Comparison of ENCODE assay signal across 8 cellular contexts in genomic region chr19:508204-509150, GRCh38. TPM values are rescaled to one million over a fixed set of nuclear protein-coding genes. Genes with fewer than 3 reads are reported as not detected.
A peak's percentile ranks its signal among the peaks of the same experiment; 100 is the strongest.
DNase-seq lines count a peak whose midpoint lies in the region; ATAC-seq, FAIRE-seq and TF ChIP-seq lines count a peak whose summit lies in the region.

No MANE protein-coding gene starts in this region.

- no peaks in the 10 kb centered on the region for H3K36me3 ChIP-seq in CD8-positive, alpha-beta T cell (ENCODE audit: insufficient read depth, low read length)
- no peaks in the 10 kb centered on the region for H3K36me3 ChIP-seq in OCI-LY3 (replicated peaks; ENCODE audit: low read depth, low read length)
- no peaks in the 10 kb centered on the region for H3K36me3 ChIP-seq in endothelial cell of umbilical vein (ENCODE audit: control insufficient read depth in 2 of 2, extremely low read depth in 1 of 2, insufficient read depth in 2 of 2, low read length in 2 of 2)
- no peaks in the 10 kb centered on the region for H3K36me3 ChIP-seq in ovary

- H3K9me3 Mint-ChIP-seq in CD8-positive, alpha-beta T cell = no peaks in the 10 kb centered on the region

- H3K9ac ChIP-seq in OCI-LY3 (ENCODE audit: low read length) (peak overlapping the region; percentile 88), endothelial cell of umbilical vein (replicated peaks; ENCODE audit: extremely low read depth, insufficient read depth, low read length) (peak overlapping the region; percentile 78)

- dilution Hi-C loops in endothelial cell of umbilical vein (cut with MboI; ENCODE audit: extremely low pct_ligation_motif_present, low sequenced_read_pairs) = no loop called here

- H3K27me3 ChIP-seq in CD8-positive, alpha-beta T cell (ENCODE audit: insufficient read depth, low read length) = no peaks in the 10 kb centered on the region
- H3K27me3 ChIP-seq in OCI-LY3 (ENCODE audit: low read depth, low read length) = no peaks in the 10 kb centered on the region
- H3K27me3 ChIP-seq in endothelial cell of umbilical vein (ENCODE audit: control insufficient read depth in 2 of 2, insufficient read depth in 2 of 2, low read length in 2 of 2) = no peaks in the 10 kb centered on the region
- H3K27me3 ChIP-seq in ovary = no peaks in the 10 kb centered on the region

- TSS peak; percentile 9 for BruUV-seq in endothelial cell of umbilical vein (replicated peaks; lab: Mats Ljungman, UMichigan)

- no peak for TF ChIP-seq CTCF in CD8-positive, alpha-beta T cell (IDR thresholded peaks at IDR 0.05)
- TF ChIP-seq CTCF in OCI-LY3 (IDR thresholded peaks at IDR 0.05; ENCODE audit: low read depth, low read length) = no peak
- TF ChIP-seq CTCF in endothelial cell of umbilical vein (IDR thresholded peaks at IDR 0.05; ENCODE audit: extremely low read depth in 1 of 2, insufficient read depth in 1 of 2, low read depth in 1 of 2, low read length in 2 of 2) = no peak
- no peak for TF ChIP-seq CTCF in ovary (IDR thresholded peaks at IDR 0.05)

- H3K4me3 Mint-ChIP-seq in CD8-positive, alpha-beta T cell = peak overlapping the region; percentile 96

- intact Hi-C loops in CD8-positive, alpha-beta T cell (cut with DNase I, micrococcal nuclease) = no loop called here
- intact Hi-C loops in endothelial cell of umbilical vein (cut with micrococcal nuclease) = loop anchor here (10.0 kb wide), 1 partner anchor 214 kb away; the partner anchor contains the start of gene PLPP2
- intact Hi-C loops in ovary (cut with DNase I) = no loop called here

- peaks cover 11% of the 10 kb centered on the region for H3K36me3 Mint-ChIP-seq in CD8-positive, alpha-beta T cell

- H3K27me3 Mint-ChIP-seq in CD8-positive, alpha-beta T cell (ENCODE audit: low read depth) = no peaks in the 10 kb centered on the region

- no peak overlapping the region for H2AFZ ChIP-seq in OCI-LY3 (ENCODE audit: low read depth, low read length)
- peak overlapping the region; percentile 19 for H2AFZ ChIP-seq in endothelial cell of umbilical vein (ENCODE audit: low read depth, low read length)

- DNase-seq in CD8-positive, alpha-beta T cell = peak in 1 of 7 experiments; percentile 18
- no peak for DNase-seq in endothelial cell of umbilical vein (ENCODE audit: low read depth, low spot score)
- peak in 2 of 5 donors; percentile 50 to 57 for DNase-seq in ovary
- no peak for DNase-seq in T-helper 9 cell
- DNase-seq in SK-N-DZ (ENCODE audit: low spot score) = no peak
- no peak for DNase-seq in EL
- DNase-seq in globus pallidus (ENCODE audit: low spot score) = no peak

- no peak for TF ChIP-seq EP300 in ovary (IDR thresholded peaks at IDR 0.05)

- H3K4me1 ChIP-seq in CD8-positive, alpha-beta T cell (ENCODE audit: insufficient read depth, low read length) = peaks cover 59% of the 10 kb centered on the region
- H3K4me1 ChIP-seq in OCI-LY3 (ENCODE audit: low read length) = peaks cover 22% of the 10 kb centered on the region
- H3K4me1 ChIP-seq in endothelial cell of umbilical vein (ENCODE audit: control insufficient read depth, extremely low read depth, insufficient read depth, low read length) = peaks cover 18% of the 10 kb centered on the region
- H3K4me1 ChIP-seq in ovary (ENCODE audit: insufficient read depth) = peaks cover 6% of the 10 kb centered on the region

- H3K9me3 ChIP-seq in CD8-positive, alpha-beta T cell (ENCODE audit: low read length) = no peaks in the 10 kb centered on the region
- H3K9me3 ChIP-seq in OCI-LY3 (ENCODE audit: insufficient read depth, low read length) (no peaks in the 10 kb centered on the region), endothelial cell of umbilical vein (replicated peaks; ENCODE audit: control insufficient read depth, insufficient read depth, low read length) (no peaks in the 10 kb centered on the region), ovary (no peaks in the 10 kb centered on the region)

- 54 to 59% (median 56%) methylated on average over 32 of the region's 32 CpGs for WGBS in ovary, 3 donors

- H3K4me1 Mint-ChIP-seq in CD8-positive, alpha-beta T cell (ENCODE audit: low read depth) = peaks cover 48% of the 10 kb centered on the region

- no peaks in the 10 kb centered on the region for H4K20me1 ChIP-seq in OCI-LY3 (ENCODE audit: insufficient read depth, low read length)
- H4K20me1 ChIP-seq in endothelial cell of umbilical vein (replicated peaks; ENCODE audit: control insufficient read depth, extremely low read depth, insufficient read depth, low read length) = no peaks in the 10 kb centered on the region

- peak overlapping the region; percentile 88 for H3K27ac Mint-ChIP-seq in CD8-positive, alpha-beta T cell

- H3K4me2 ChIP-seq in OCI-LY3 (ENCODE audit: low read length) (peak overlapping the region; percentile 93), endothelial cell of umbilical vein (ENCODE audit: insufficient read depth, low read length) (peak overlapping the region; percentile 73)

- H3K9me1 ChIP-seq in endothelial cell of umbilical vein (replicated peaks; ENCODE audit: control insufficient read depth, extremely low read depth, insufficient read depth, low read length) = no peaks in the 10 kb centered on the region

- POLR2A ChIA-PET in CD8-positive, alpha-beta T cell (lab: Charles Lee) = no interaction called here
- POLR2A ChIA-PET in endothelial cell of umbilical vein (lab: Charles Lee) = interaction anchor here (0.6 kb wide), 2 partner anchors 24 to 161 kb away, joined by 3 to 9 read pairs; no protein-coding TSS in a partner anchor

- no peak for TF ChIP-seq POLR2A in endothelial cell of umbilical vein (IDR thresholded peaks at IDR 0.05; ENCODE audit: low read depth, low read length)
- no peak for TF ChIP-seq POLR2A in ovary (IDR thresholded peaks at IDR 0.05)

- no peak overlapping the region for H3K27ac ChIP-seq in CD8-positive, alpha-beta T cell (ENCODE audit: low read depth, low read length)
- H3K27ac ChIP-seq in OCI-LY3 (ENCODE audit: low read length) (no peak overlapping the region), endothelial cell of umbilical vein (ENCODE audit: insufficient read depth, low read depth, low read length) (no peak overlapping the region), ovary (no peak overlapping the region)

- no peak for FAIRE-seq in endothelial cell of umbilical vein (lab: Jason Lieb, UNC)

- no peak for ATAC-seq in CD8-positive, alpha-beta T cell

- CTCF ChIA-PET in CD8-positive, alpha-beta T cell (lab: Charles Lee) = interaction anchor here (3.2 kb wide), 1 partner anchor 24 kb away, joined by 38 read pairs; the partner anchor contains the start of gene CDC34
- CTCF ChIA-PET in endothelial cell of umbilical vein (lab: Charles Lee) = no interaction called here

- H3K4me3 ChIP-seq in CD8-positive, alpha-beta T cell (ENCODE audit: low read depth, low read length) = peak overlapping the region; percentile 69
- H3K4me3 ChIP-seq in OCI-LY3 (ENCODE audit: low read length) (peak overlapping the region; percentile 82), endothelial cell of umbilical vein (replicated peaks in 1 of 3; ENCODE audit: insufficient read depth in 1 of 3, low read depth in 1 of 3, low read length in 3 of 3) (peak overlapping the region; percentile 52 to 91 (median 65)), ovary (peak overlapping the region; percentile 94)

- H3K79me2 ChIP-seq in OCI-LY3 (ENCODE audit: low read length) (peaks cover 12% of the 10 kb centered on the region), endothelial cell of umbilical vein (ENCODE audit: control insufficient read depth, insufficient read depth, low read length) (peaks cover 8% of the 10 kb centered on the region)

RNA-seq across cellular contexts. Expression of gene TPGS1, which starts 1.2 kb away (rescaled TPM):
- 10 to 100 TPM; 17.3 to 19.5 TPM for total RNA-seq in CD8-positive, alpha-beta T cell
- 24.0 and 24.7 TPM in 2 replicates for total RNA-seq in endothelial cell of umbilical vein
- polyA plus RNA-seq in endothelial cell of umbilical vein = 20.9 and 24.2 TPM in 2 replicates
- polyA plus RNA-seq in endothelial cell of umbilical vein (2011; cell fraction: cytosol; rRNA removed) = 2.5 and 8.3 TPM in 2 replicates
- polyA plus RNA-seq in endothelial cell of umbilical vein (2011; cell fraction: nucleus; rRNA removed) = 3.7 and 4.1 TPM in 2 replicates
- 3.2 and 7.4 TPM in 2 replicates for polyA plus RNA-seq in endothelial cell of umbilical vein (2012)
- polyA minus RNA-seq in endothelial cell of umbilical vein = 2.7 and 3.2 TPM in 2 replicates
- polyA minus RNA-seq in endothelial cell of umbilical vein (2011; cell fraction: cytosol; rRNA and poly(A)+ RNA removed) = 10.3 TPM
- polyA minus RNA-seq in endothelial cell of umbilical vein (2011; cell fraction: nucleus; rRNA and poly(A)+ RNA removed) = 2.0 and 4.9 TPM in 2 replicates
- total RNA-seq in ovary = 10 to 100 TPM; 18.6 to 93.3 (median 27.4) TPM
- polyA plus RNA-seq in ovary = 10 to 100 TPM in 1 of 2 donors, under 1 TPM in 1; 0.12 to 24.7 TPM
- polyA plus RNA-seq in SK-N-DZ (2014; cell fraction: cytosol; rRNA removed) = 33.8 and 44.2 TPM in 2 replicates
- polyA plus RNA-seq in SK-N-DZ (2014; cell fraction: nucleus; rRNA removed) = 31.9 and 56.0 TPM in 2 replicates

RNA-seq across cellular contexts. Expression of gene MADCAM1, which starts 12.2 kb away (rescaled TPM):
- under 1 TPM in 1 of 2 experiments, not detected in 1; 0.19 TPM for total RNA-seq in CD8-positive, alpha-beta T cell
- total RNA-seq in endothelial cell of umbilical vein (0.31 and 0.44 TPM in 2 replicates), ovary (under 1 TPM in 6 of 7 donors, not detected in 1; 0.11 to 0.90 (median 0.41) TPM)
- polyA plus RNA-seq in endothelial cell of umbilical vein (0.06 and 0.07 TPM in 2 replicates), ovary (under 1 TPM in 1 of 2 donors, not detected in 1; 0.42 TPM)
- 0.03 and 0.04 TPM in 2 replicates for polyA plus RNA-seq in endothelial cell of umbilical vein (2011; cell fraction: cytosol; rRNA removed)
- polyA plus RNA-seq in endothelial cell of umbilical vein (2011; cell fraction: nucleus; rRNA removed) = 0.13 and 0.15 TPM in 2 replicates
- polyA plus RNA-seq in endothelial cell of umbilical vein (2012) = 0.11 TPM in 1 of 2 replicates, not detected in the other
- not detected in 2 replicates for polyA minus RNA-seq in endothelial cell of umbilical vein
- polyA minus RNA-seq in endothelial cell of umbilical vein (2011; cell fraction: cytosol; rRNA and poly(A)+ RNA removed) = not detected
- polyA minus RNA-seq in endothelial cell of umbilical vein (2011; cell fraction: nucleus; rRNA and poly(A)+ RNA removed) = not detected in 2 replicates
- polyA plus RNA-seq in SK-N-DZ (2014; cell fraction: cytosol; rRNA removed) = 0.15 and 0.20 TPM in 2 replicates
- polyA plus RNA-seq in SK-N-DZ (2014; cell fraction: nucleus; rRNA removed) = 0.21 and 1.7 TPM in 2 replicates

RNA-seq across cellular contexts. Expression of gene CDC34, which starts 23.1 kb away (rescaled TPM):
- 10 to 100 TPM; 37.1 to 45.8 TPM for total RNA-seq in CD8-positive, alpha-beta T cell
- total RNA-seq in endothelial cell of umbilical vein = 92.9 and 93.2 TPM in 2 replicates
- 90.4 and 101 TPM in 2 replicates for polyA plus RNA-seq in endothelial cell of umbilical vein
- polyA plus RNA-seq in endothelial cell of umbilical vein (2011; cell fraction: cytosol; rRNA removed) = 56.6 and 83.2 TPM in 2 replicates
- polyA plus RNA-seq in endothelial cell of umbilical vein (2011; cell fraction: nucleus; rRNA removed) = 47.0 and 48.3 TPM in 2 replicates
- polyA plus RNA-seq in endothelial cell of umbilical vein (2012) = 52.7 and 77.2 TPM in 2 replicates
- 36.6 and 42.9 TPM in 2 replicates for polyA minus RNA-seq in endothelial cell of umbilical vein
- 46.1 TPM for polyA minus RNA-seq in endothelial cell of umbilical vein (2011; cell fraction: cytosol; rRNA and poly(A)+ RNA removed)
- polyA minus RNA-seq in endothelial cell of umbilical vein (2011; cell fraction: nucleus; rRNA and poly(A)+ RNA removed) = 12.1 and 26.2 TPM in 2 replicates
- 10 to 100 TPM; 45.6 to 78.9 (median 56.1) TPM for total RNA-seq in ovary
- polyA plus RNA-seq in ovary = 10 to 100 TPM; 13.2 to 59.7 TPM
- polyA plus RNA-seq in SK-N-DZ (2014; cell fraction: cytosol; rRNA removed) = 139 and 213 TPM in 2 replicates
- 181 and 217 TPM in 2 replicates for polyA plus RNA-seq in SK-N-DZ (2014; cell fraction: nucleus; rRNA removed)

RNA-seq across cellular contexts. Expression of gene GZMM, which starts 35.4 kb away (rescaled TPM):
- total RNA-seq in CD8-positive, alpha-beta T cell = 100 to 1,000 TPM; 117 to 119 TPM
- total RNA-seq in endothelial cell of umbilical vein = not detected in 2 replicates
- polyA plus RNA-seq in endothelial cell of umbilical vein = not detected in 2 replicates
- not detected in 2 replicates for polyA plus RNA-seq in endothelial cell of umbilical vein (2011; cell fraction: cytosol; rRNA removed)
- 0.15 and 0.17 TPM in 2 replicates for polyA plus RNA-seq in endothelial cell of umbilical vein (2011; cell fraction: nucleus; rRNA removed)
- polyA plus RNA-seq in endothelial cell of umbilical vein (2012) = not detected in 2 replicates
- not detected in 2 replicates for polyA minus RNA-seq in endothelial cell of umbilical vein
- polyA minus RNA-seq in endothelial cell of umbilical vein (2011; cell fraction: cytosol; rRNA and poly(A)+ RNA removed) = not detected
- polyA minus RNA-seq in endothelial cell of umbilical vein (2011; cell fraction: nucleus; rRNA and poly(A)+ RNA removed) = not detected in 2 replicates
- 1 to 10 TPM in 1 of 7 donors, under 1 TPM in 5, not detected in 1; 0.31 to 1.7 (median 0.56) TPM for total RNA-seq in ovary
- under 1 TPM in 1 of 2 donors, not detected in 1; 0.48 TPM for polyA plus RNA-seq in ovary
- polyA plus RNA-seq in SK-N-DZ (2014; cell fraction: cytosol; rRNA removed) = not detected in 2 replicates
- 0.89 TPM in 1 of 2 replicates, not detected in the other for polyA plus RNA-seq in SK-N-DZ (2014; cell fraction: nucleus; rRNA removed)

RNA-seq across cellular contexts. Expression of gene SHC2, which starts 47.6 kb away (rescaled TPM):
- 1 to 10 TPM; 6.1 to 6.6 TPM for total RNA-seq in CD8-positive, alpha-beta T cell
- 4.2 and 7.5 TPM in 2 replicates for total RNA-seq in endothelial cell of umbilical vein
- polyA plus RNA-seq in endothelial cell of umbilical vein = 11.8 and 16.8 TPM in 2 replicates
- polyA plus RNA-seq in endothelial cell of umbilical vein (2011; cell fraction: cytosol; rRNA removed) = 2.1 and 5.3 TPM in 2 replicates
- 28.4 and 54.0 TPM in 2 replicates for polyA plus RNA-seq in endothelial cell of umbilical vein (2011; cell fraction: nucleus; rRNA removed)
- polyA plus RNA-seq in endothelial cell of umbilical vein (2012) = 10.5 and 26.0 TPM in 2 replicates
- polyA minus RNA-seq in endothelial cell of umbilical vein = 8.2 and 9.6 TPM in 2 replicates
- not detected for polyA minus RNA-seq in endothelial cell of umbilical vein (2011; cell fraction: cytosol; rRNA and poly(A)+ RNA removed)
- 3.1 and 6.7 TPM in 2 replicates for polyA minus RNA-seq in endothelial cell of umbilical vein (2011; cell fraction: nucleus; rRNA and poly(A)+ RNA removed)
- total RNA-seq in ovary = 10 to 100 TPM in 6 of 7 donors, 1 to 10 TPM in 1; 3.6 to 40.7 (median 23.0) TPM
- polyA plus RNA-seq in ovary = 10 to 100 TPM in 1 of 2 donors, under 1 TPM in 1; 0.62 to 15.4 TPM
- polyA plus RNA-seq in SK-N-DZ (2014; cell fraction: cytosol; rRNA removed) = 18.4 and 19.9 TPM in 2 replicates
- polyA plus RNA-seq in SK-N-DZ (2014; cell fraction: nucleus; rRNA removed) = 143 and 144 TPM in 2 replicates
